Comparison of ENCODE assay signal across 1 cellular context in the genomic region with DNA sequence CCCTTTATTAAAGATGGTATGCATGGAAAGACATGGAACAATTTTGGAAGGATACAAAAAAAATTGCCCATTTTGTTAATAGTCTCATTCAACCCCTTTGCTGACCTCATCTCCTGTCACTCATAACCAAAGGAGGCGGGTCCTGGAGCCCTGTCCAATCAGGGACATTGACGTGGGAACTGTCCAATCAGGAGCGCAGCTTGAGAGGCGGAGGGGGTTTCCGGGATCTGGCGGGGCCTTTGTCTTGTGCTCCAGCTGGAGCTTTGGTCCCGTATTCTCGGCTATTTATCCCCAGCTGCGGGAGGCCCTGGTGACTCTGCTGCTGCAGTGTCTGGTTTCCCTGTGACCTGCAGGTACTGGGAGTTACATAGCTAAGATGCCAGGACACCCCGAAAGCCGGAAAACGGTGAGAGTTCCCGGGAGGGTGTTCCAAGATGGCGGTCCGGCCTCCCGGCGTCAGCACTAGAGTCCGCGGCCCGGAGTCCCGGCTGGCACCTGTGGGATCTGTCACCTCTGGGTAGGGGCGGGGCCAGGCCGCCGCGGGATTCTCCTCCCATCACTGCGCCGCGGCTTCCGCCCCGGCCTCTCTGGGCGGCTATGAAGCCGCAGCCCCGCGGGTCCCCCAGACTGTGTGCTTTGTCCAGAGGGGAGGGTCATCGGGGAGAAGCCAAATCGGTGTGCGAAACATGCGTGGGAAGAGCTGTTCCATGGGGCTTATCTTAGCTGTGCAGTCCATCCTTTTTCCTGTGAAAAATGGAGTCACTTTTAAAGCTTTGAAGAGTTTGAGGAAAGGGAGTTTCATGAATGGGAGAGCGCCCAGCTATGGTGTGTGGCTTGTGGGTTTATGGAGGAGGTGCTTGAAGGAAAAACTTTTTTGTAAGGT.
TF ChIP-seq lines count a peak whose summit lies in the region.

A gene (plus strand): TSS at position 238 of the 883 bp plus-strand sequence. CDS start 87,436 bp downstream, outside the sequence.

TF ChIP-seq in GM12878, 131 proteins besides CTCF, POLR2A, EP300 and RAD21 (continued from another document and continues in another):
- TF ChIP-seq, protein P1, sequence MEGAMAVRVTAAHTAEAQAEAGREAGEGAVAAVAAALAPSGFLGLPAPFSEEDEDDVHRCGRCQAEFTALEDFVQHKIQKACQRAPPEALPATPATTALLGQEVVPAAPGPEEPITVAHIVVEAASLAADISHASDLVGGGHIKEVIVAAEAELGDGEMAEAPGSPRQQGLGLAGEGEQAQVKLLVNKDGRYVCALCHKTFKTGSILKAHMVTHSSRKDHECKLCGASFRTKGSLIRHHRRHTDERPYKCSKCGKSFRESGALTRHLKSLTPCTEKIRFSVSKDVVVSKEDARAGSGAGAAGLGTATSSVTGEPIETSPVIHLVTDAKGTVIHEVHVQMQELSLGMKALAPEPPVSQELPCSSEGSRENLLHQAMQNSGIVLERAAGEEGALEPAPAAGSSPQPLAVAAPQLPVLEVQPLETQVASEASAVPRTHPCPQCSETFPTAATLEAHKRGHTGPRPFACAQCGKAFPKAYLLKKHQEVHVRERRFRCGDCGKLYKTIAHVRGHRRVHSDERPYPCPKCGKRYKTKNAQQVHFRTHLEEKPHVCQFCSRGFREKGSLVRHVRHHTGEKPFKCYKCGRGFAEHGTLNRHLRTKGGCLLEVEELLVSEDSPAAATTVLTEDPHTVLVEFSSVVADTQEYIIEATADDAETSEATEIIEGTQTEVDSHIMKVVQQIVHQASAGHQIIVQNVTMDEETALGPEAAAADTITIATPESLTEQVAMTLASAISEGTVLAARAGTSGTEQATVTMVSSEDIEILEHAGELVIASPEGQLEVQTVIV (IDR thresholded peaks at IDR 0.05; ENCODE audit: borderline replicate concordance, partially characterized antibody), result peak; percentile 47
- TF ChIP-seq DPF2 (IDR thresholded peaks at IDR 0.05) (peak; percentile 80), FOXM1 (IDR thresholded peaks at IDR 0.05; ENCODE audit: low read depth, low read length) (no peak), SIN3A (IDR thresholded peaks at IDR 0.05; ENCODE audit: low read depth, low read length) (0 out of 2 replicates have a peak, but pooled peaks have one; percentile 68), RB1 (IDR thresholded peaks at IDR 0.05; ENCODE audit: borderline replicate concordance) (peak; percentile 57; the same call in 1 of the 2 replicates), YY1 (IDR thresholded peaks at IDR 0.05; ENCODE audit: low read depth, low read length) (peak; percentile 96), ZNF24 (IDR thresholded peaks at IDR 0.05) (no peak), CREM (IDR thresholded peaks at IDR 0.05; ENCODE audit: low read depth) (peak; percentile 43), SMAD5 (IDR thresholded peaks at IDR 0.05; ENCODE audit: low read depth) (no peak; the same call in 1 of the 2 replicates), TCF12 (IDR thresholded peaks at IDR 0.05; ENCODE audit: low read depth, low read length) (0 out of 2 replicates have a peak, but pooled peaks have one; percentile 45), SREBF2 (IDR thresholded peaks at IDR 0.05; ENCODE audit: low read length) (no peak), RAD51 (IDR thresholded peaks at IDR 0.05) (no peak), PAX5 (IDR thresholded peaks at IDR 0.05; ENCODE audit: borderline replicate concordance, low read depth, low read length) (no peak), ZSCAN29 (IDR thresholded peaks at IDR 0.05) (no peak), SIX5 (IDR thresholded peaks at IDR 0.05; ENCODE audit: low read depth, low read length, severe bottlenecking) (no peak), RELA (IDR thresholded peaks at IDR 0.05; ENCODE audit: borderline replicate concordance, partially characterized antibody) (peak; percentile 91), FOS (IDR thresholded peaks at IDR 0.05; ENCODE audit: borderline replicate concordance, extremely low read depth, insufficient read length) (peak; percentile 58), MEF2B (IDR thresholded peaks at IDR 0.05; ENCODE audit: partially characterized antibody, poor library complexity, severe bottlenecking) (peak; percentile 14), CHD2 (IDR thresholded peaks at IDR 0.05; ENCODE audit: borderline replicate concordance, low read depth, low read length) (peak; percentile 71; the same call in 1 of the 2 replicates)
- TF ChIP-seq, protein P2, sequence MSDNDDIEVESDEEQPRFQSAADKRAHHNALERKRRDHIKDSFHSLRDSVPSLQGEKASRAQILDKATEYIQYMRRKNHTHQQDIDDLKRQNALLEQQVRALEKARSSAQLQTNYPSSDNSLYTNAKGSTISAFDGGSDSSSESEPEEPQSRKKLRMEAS (IDR thresholded peaks at IDR 0.05; ENCODE audit: low read depth, low read length), result no peak
- TF ChIP-seq, protein P3, sequence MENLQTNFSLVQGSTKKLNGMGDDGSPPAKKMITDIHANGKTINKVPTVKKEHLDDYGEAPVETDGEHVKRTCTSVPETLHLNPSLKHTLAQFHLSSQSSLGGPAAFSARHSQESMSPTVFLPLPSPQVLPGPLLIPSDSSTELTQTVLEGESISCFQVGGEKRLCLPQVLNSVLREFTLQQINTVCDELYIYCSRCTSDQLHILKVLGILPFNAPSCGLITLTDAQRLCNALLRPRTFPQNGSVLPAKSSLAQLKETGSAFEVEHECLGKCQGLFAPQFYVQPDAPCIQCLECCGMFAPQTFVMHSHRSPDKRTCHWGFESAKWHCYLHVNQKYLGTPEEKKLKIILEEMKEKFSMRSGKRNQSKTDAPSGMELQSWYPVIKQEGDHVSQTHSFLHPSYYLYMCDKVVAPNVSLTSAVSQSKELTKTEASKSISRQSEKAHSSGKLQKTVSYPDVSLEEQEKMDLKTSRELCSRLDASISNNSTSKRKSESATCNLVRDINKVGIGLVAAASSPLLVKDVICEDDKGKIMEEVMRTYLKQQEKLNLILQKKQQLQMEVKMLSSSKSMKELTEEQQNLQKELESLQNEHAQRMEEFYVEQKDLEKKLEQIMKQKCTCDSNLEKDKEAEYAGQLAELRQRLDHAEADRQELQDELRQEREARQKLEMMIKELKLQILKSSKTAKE (IDR thresholded peaks at IDR 0.05; ENCODE audit: low read depth, poor library complexity, severe bottlenecking), result peak; percentile 21
- TF ChIP-seq, protein P4, sequence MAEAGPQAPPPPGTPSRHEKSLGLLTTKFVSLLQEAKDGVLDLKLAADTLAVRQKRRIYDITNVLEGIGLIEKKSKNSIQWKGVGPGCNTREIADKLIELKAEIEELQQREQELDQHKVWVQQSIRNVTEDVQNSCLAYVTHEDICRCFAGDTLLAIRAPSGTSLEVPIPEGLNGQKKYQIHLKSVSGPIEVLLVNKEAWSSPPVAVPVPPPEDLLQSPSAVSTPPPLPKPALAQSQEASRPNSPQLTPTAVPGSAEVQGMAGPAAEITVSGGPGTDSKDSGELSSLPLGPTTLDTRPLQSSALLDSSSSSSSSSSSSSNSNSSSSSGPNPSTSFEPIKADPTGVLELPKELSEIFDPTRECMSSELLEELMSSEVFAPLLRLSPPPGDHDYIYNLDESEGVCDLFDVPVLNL (IDR thresholded peaks at IDR 0.05; ENCODE audit: low read depth, low read length), result peak; percentile 75
- TF ChIP-seq, protein P5, sequence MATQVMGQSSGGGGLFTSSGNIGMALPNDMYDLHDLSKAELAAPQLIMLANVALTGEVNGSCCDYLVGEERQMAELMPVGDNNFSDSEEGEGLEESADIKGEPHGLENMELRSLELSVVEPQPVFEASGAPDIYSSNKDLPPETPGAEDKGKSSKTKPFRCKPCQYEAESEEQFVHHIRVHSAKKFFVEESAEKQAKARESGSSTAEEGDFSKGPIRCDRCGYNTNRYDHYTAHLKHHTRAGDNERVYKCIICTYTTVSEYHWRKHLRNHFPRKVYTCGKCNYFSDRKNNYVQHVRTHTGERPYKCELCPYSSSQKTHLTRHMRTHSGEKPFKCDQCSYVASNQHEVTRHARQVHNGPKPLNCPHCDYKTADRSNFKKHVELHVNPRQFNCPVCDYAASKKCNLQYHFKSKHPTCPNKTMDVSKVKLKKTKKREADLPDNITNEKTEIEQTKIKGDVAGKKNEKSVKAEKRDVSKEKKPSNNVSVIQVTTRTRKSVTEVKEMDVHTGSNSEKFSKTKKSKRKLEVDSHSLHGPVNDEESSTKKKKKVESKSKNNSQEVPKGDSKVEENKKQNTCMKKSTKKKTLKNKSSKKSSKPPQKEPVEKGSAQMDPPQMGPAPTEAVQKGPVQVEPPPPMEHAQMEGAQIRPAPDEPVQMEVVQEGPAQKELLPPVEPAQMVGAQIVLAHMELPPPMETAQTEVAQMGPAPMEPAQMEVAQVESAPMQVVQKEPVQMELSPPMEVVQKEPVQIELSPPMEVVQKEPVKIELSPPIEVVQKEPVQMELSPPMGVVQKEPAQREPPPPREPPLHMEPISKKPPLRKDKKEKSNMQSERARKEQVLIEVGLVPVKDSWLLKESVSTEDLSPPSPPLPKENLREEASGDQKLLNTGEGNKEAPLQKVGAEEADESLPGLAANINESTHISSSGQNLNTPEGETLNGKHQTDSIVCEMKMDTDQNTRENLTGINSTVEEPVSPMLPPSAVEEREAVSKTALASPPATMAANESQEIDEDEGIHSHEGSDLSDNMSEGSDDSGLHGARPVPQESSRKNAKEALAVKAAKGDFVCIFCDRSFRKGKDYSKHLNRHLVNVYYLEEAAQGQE (IDR thresholded peaks at IDR 0.05; ENCODE audit: low read depth, low read length), result no peak
- TF ChIP-seq, protein P6, sequence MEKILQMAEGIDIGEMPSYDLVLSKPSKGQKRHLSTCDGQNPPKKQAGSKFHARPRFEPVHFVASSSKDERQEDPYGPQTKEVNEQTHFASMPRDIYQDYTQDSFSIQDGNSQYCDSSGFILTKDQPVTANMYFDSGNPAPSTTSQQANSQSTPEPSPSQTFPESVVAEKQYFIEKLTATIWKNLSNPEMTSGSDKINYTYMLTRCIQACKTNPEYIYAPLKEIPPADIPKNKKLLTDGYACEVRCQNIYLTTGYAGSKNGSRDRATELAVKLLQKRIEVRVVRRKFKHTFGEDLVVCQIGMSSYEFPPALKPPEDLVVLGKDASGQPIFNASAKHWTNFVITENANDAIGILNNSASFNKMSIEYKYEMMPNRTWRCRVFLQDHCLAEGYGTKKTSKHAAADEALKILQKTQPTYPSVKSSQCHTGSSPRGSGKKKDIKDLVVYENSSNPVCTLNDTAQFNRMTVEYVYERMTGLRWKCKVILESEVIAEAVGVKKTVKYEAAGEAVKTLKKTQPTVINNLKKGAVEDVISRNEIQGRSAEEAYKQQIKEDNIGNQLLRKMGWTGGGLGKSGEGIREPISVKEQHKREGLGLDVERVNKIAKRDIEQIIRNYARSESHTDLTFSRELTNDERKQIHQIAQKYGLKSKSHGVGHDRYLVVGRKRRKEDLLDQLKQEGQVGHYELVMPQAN (conservative IDR thresholded peaks at IDR 0.05), result peak; percentile 97
- TF ChIP-seq, protein P7, sequence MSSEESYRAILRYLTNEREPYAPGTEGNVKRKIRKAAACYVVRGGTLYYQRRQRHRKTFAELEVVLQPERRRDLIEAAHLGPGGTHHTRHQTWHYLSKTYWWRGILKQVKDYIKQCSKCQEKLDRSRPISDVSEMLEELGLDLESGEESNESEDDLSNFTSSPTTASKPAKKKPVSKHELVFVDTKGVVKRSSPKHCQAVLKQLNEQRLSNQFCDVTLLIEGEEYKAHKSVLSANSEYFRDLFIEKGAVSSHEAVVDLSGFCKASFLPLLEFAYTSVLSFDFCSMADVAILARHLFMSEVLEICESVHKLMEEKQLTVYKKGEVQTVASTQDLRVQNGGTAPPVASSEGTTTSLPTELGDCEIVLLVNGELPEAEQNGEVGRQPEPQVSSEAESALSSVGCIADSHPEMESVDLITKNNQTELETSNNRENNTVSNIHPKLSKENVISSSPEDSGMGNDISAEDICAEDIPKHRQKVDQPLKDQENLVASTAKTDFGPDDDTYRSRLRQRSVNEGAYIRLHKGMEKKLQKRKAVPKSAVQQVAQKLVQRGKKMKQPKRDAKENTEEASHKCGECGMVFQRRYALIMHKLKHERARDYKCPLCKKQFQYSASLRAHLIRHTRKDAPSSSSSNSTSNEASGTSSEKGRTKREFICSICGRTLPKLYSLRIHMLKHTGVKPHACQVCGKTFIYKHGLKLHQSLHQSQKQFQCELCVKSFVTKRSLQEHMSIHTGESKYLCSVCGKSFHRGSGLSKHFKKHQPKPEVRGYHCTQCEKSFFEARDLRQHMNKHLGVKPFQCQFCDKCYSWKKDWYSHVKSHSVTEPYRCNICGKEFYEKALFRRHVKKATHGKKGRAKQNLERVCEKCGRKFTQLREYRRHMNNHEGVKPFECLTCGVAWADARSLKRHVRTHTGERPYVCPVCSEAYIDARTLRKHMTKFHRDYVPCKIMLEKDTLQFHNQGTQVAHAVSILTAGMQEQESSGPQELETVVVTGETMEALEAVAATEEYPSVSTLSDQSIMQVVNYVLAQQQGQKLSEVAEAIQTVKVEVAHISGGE (CRISPR knock-in tag; IDR thresholded peaks at IDR 0.05), result no peak
- TF ChIP-seq, protein P8, sequence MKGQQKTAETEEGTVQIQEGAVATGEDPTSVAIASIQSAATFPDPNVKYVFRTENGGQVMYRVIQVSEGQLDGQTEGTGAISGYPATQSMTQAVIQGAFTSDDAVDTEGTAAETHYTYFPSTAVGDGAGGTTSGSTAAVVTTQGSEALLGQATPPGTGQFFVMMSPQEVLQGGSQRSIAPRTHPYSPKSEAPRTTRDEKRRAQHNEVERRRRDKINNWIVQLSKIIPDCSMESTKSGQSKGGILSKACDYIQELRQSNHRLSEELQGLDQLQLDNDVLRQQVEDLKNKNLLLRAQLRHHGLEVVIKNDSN (IDR thresholded peaks at IDR 0.05; ENCODE audit: borderline replicate concordance, extremely low read length, insufficient read depth, low read depth, low read length), result no peak
- TF ChIP-seq, protein P9, sequence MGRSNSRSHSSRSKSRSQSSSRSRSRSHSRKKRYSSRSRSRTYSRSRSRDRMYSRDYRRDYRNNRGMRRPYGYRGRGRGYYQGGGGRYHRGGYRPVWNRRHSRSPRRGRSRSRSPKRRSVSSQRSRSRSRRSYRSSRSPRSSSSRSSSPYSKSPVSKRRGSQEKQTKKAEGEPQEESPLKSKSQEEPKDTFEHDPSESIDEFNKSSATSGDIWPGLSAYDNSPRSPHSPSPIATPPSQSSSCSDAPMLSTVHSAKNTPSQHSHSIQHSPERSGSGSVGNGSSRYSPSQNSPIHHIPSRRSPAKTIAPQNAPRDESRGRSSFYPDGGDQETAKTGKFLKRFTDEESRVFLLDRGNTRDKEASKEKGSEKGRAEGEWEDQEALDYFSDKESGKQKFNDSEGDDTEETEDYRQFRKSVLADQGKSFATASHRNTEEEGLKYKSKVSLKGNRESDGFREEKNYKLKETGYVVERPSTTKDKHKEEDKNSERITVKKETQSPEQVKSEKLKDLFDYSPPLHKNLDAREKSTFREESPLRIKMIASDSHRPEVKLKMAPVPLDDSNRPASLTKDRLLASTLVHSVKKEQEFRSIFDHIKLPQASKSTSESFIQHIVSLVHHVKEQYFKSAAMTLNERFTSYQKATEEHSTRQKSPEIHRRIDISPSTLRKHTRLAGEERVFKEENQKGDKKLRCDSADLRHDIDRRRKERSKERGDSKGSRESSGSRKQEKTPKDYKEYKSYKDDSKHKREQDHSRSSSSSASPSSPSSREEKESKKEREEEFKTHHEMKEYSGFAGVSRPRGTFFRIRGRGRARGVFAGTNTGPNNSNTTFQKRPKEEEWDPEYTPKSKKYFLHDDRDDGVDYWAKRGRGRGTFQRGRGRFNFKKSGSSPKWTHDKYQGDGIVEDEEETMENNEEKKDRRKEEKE (IDR thresholded peaks at IDR 0.05), result no peak
- TF ChIP-seq, protein P10, sequence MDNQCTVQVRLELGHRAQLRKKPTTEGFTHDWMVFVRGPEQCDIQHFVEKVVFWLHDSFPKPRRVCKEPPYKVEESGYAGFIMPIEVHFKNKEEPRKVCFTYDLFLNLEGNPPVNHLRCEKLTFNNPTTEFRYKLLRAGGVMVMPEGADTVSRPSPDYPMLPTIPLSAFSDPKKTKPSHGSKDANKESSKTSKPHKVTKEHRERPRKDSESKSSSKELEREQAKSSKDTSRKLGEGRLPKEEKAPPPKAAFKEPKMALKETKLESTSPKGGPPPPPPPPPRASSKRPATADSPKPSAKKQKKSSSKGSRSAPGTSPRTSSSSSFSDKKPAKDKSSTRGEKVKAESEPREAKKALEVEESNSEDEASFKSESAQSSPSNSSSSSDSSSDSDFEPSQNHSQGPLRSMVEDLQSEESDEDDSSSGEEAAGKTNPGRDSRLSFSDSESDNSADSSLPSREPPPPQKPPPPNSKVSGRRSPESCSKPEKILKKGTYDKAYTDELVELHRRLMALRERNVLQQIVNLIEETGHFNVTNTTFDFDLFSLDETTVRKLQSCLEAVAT (IDR thresholded peaks at IDR 0.05), result peak; percentile 52; the same call in 1 of the 2 replicates
